ENCODE assay signal across 7 cellular contexts in genomic region chr16:75263963-75264445, GRCh38. TPM values are rescaled to one million over a fixed set of nuclear protein-coding genes. Genes with fewer than 3 reads are reported as not detected.
DNase-seq lines count a peak whose midpoint lies in the region; FAIRE-seq and TF ChIP-seq lines count a peak whose summit lies in the region.

No MANE protein-coding gene starts in this region.

- DNase-seq in HFFc6 (no peak), astrocyte of the cerebellum (ENCODE audit: low read depth) (no peak), kidney (peak; percentile 68), substantia nigra (lab: John Stamatoyannopoulos, UW) (peak in 7 of 49 donors; percentile 35 to 87 (median 59)), iPS-NIHi7 (ENCODE audit: extremely low spot score) (no peak), RKO (ENCODE audit: low spot score) (no peak)
- no peak for DNase-seq in activated T-helper 2 cell treated with anti-CD3 and anti-CD28 coated beads, Interferon-gamma antibody, Interleukin-2, Interleukin-4, amounts not matched to agents 10 μg/mL and 5 μg/mL and 100 μg/mL, durations not matched to agents 14 hours and 24 hours and 36 hours (ENCODE audit: low spot score)

- peak overlapping the region in 1 of 2 donors; percentile 95 for H3K9ac ChIP-seq in kidney (ENCODE audit: low read length in 2 of 2)

- TF ChIP-seq CTCF in HFFc6 (IDR thresholded peaks at IDR 0.05), result no peak
- no peak for TF ChIP-seq CTCF in astrocyte of the cerebellum (IDR thresholded peaks at IDR 0.05; ENCODE audit: low read depth, low read length, missing control alignments)
- TF ChIP-seq CTCF in kidney (IDR thresholded peaks at IDR 0.05; ENCODE audit: borderline replicate concordance, extremely low read depth, insufficient read depth), result no peak

- intact Hi-C loops in kidney (cut with DNase I), result no loop called here
- intact Hi-C loops in activated T-helper 2 cell treated with anti-CD3 and anti-CD28 coated beads, Interferon-gamma antibody, Interleukin-2, Interleukin-4, amounts not matched to agents 10 μg/mL and 5 μg/mL and 100 μg/mL, durations not matched to agents 14 hours and 24 hours and 36 hours (cut with micrococcal nuclease), result no loop called here

- H3K27ac ChIP-seq in kidney (ENCODE audit: low read depth in 2 of 2, low read length in 2 of 2) (peak overlapping the region; percentile 55 to 79), substantia nigra (ENCODE audit: low read depth, low read length, poor library complexity, severe bottlenecking) (peak overlapping the region; percentile 81)

- H3K9me3 ChIP-seq in kidney (ENCODE audit: control insufficient read depth in 1 of 2, low read length in 2 of 2), result no peaks in the 10 kb centered on the region

- H3K36me3 ChIP-seq in kidney (ENCODE audit: control insufficient read depth in 1 of 2, insufficient read depth in 2 of 2, low read length in 2 of 2), result no peaks in the 10 kb centered on the region

- H3K4me3 Mint-ChIP-seq in HFFc6, result peak overlapping the region; percentile 88
- no peak overlapping the region for H3K4me3 Mint-ChIP-seq in activated T-helper 2 cell treated with anti-CD3 and anti-CD28 coated beads, Interferon-gamma antibody, Interleukin-2, Interleukin-4, amounts not matched to agents 10 μg/mL and 5 μg/mL and 100 μg/mL, durations not matched to agents 14 hours and 24 hours and 36 hours (ENCODE audit: low read depth)

- H3K4me1 Mint-ChIP-seq in HFFc6 (ENCODE audit: low read depth), result peaks cover 57% of the 10 kb centered on the region
- H3K4me1 Mint-ChIP-seq in activated T-helper 2 cell treated with anti-CD3 and anti-CD28 coated beads, Interferon-gamma antibody, Interleukin-2, Interleukin-4, amounts not matched to agents 10 μg/mL and 5 μg/mL and 100 μg/mL, durations not matched to agents 14 hours and 24 hours and 36 hours (ENCODE audit: low read depth), result no peaks in the 10 kb centered on the region

- no peak for FAIRE-seq in kidney (lab: Jason Lieb, UNC)

- H3K36me3 Mint-ChIP-seq in HFFc6 (ENCODE audit: low read depth), result peaks cover 15% of the 10 kb centered on the region; the same call in 1 of the 2 replicates
- H3K36me3 Mint-ChIP-seq in activated T-helper 2 cell treated with anti-CD3 and anti-CD28 coated beads, Interferon-gamma antibody, Interleukin-2, Interleukin-4, amounts not matched to agents 10 μg/mL and 5 μg/mL and 100 μg/mL, durations not matched to agents 14 hours and 24 hours and 36 hours (ENCODE audit: low read depth), result no peaks in the 10 kb centered on the region

- peak overlapping the region; percentile 80 for H3K27ac Mint-ChIP-seq in HFFc6
- H3K27ac Mint-ChIP-seq in activated T-helper 2 cell treated with anti-CD3 and anti-CD28 coated beads, Interferon-gamma antibody, Interleukin-2, Interleukin-4, amounts not matched to agents 10 μg/mL and 5 μg/mL and 100 μg/mL, durations not matched to agents 14 hours and 24 hours and 36 hours, result no peak overlapping the region

- in situ Hi-C loops in astrocyte of the cerebellum (cut with HindIII; ENCODE audit: low sequenced_read_pairs), result no loop called here

- peak overlapping the region; percentile 98 for H3K4me3 ChIP-seq in astrocyte of the cerebellum (ENCODE audit: low read depth, low read length)
- H3K4me3 ChIP-seq in kidney (ENCODE audit: low read length in 2 of 2), result peak overlapping the region; percentile 78 to 84

- H3K27me3 Mint-ChIP-seq in HFFc6 (ENCODE audit: insufficient read depth), result no peaks in the 10 kb centered on the region; the same call in 1 of the 2 replicates
- peaks cover 35% of the 10 kb centered on the region for H3K27me3 Mint-ChIP-seq in activated T-helper 2 cell treated with anti-CD3 and anti-CD28 coated beads, Interferon-gamma antibody, Interleukin-2, Interleukin-4, amounts not matched to agents 10 μg/mL and 5 μg/mL and 100 μg/mL, durations not matched to agents 14 hours and 24 hours and 36 hours (ENCODE audit: low read depth)

- no peaks in the 10 kb centered on the region for H3K9me3 Mint-ChIP-seq in HFFc6
- H3K9me3 Mint-ChIP-seq in activated T-helper 2 cell treated with anti-CD3 and anti-CD28 coated beads, Interferon-gamma antibody, Interleukin-2, Interleukin-4, amounts not matched to agents 10 μg/mL and 5 μg/mL and 100 μg/mL, durations not matched to agents 14 hours and 24 hours and 36 hours, result no peaks in the 10 kb centered on the region

- peaks cover 40 to 41% of the 10 kb centered on the region in 2 donors for H3K4me1 ChIP-seq in kidney (ENCODE audit: control insufficient read depth in 1 of 2, insufficient read depth in 1 of 2, low read depth in 1 of 2, low read length in 2 of 2)

RNA-seq across cellular contexts. Expression of gene BCAR1, which starts 12.6 kb away (rescaled TPM):
- total RNA-seq in HFFc6 (2021; fragmentation: NEBNext Ultra II Directional; extraction: Animal tissue kit (Norgen Biotek cat#: 25700)), result 100 to 1,000 TPM; 126 to 148 (median 130) TPM
- total RNA-seq in kidney, result 123 TPM
- 69.1 TPM for polyA plus RNA-seq in kidney (ENCODE audit: insufficient read depth, low read depth, low replicate concordance)
- total RNA-seq in activated T-helper 2 cell treated with anti-CD3 and anti-CD28 coated beads, Interferon-gamma antibody, Interleukin-2, Interleukin-4, amounts not matched to agents 10 μg/mL and 5 μg/mL and 100 μg/mL, durations not matched to agents 14 hours and 24 hours and 36 hours, result 0.44 and 0.59 TPM in 2 replicates

RNA-seq across cellular contexts. Expression of gene CTRB1, which starts 45.2 kb away (rescaled TPM):
- total RNA-seq in HFFc6 (2021; fragmentation: NEBNext Ultra II Directional; extraction: Animal tissue kit (Norgen Biotek cat#: 25700)), result not detected
- not detected for total RNA-seq in kidney
- polyA plus RNA-seq in kidney (ENCODE audit: insufficient read depth, low read depth, low replicate concordance), result not detected
- not detected in 2 replicates for total RNA-seq in activated T-helper 2 cell treated with anti-CD3 and anti-CD28 coated beads, Interferon-gamma antibody, Interleukin-2, Interleukin-4, amounts not matched to agents 10 μg/mL and 5 μg/mL and 100 μg/mL, durations not matched to agents 14 hours and 24 hours and 36 hours

RNA-seq across cellular contexts. Expression of gene CTRB2, which starts 57.0 kb away (rescaled TPM):
- total RNA-seq in HFFc6 (2021; fragmentation: NEBNext Ultra II Directional; extraction: Animal tissue kit (Norgen Biotek cat#: 25700)), result not detected
- total RNA-seq in kidney, result not detected
- polyA plus RNA-seq in kidney (ENCODE audit: insufficient read depth, low read depth, low replicate concordance), result not detected
- total RNA-seq in activated T-helper 2 cell treated with anti-CD3 and anti-CD28 coated beads, Interferon-gamma antibody, Interleukin-2, Interleukin-4, amounts not matched to agents 10 μg/mL and 5 μg/mL and 100 μg/mL, durations not matched to agents 14 hours and 24 hours and 36 hours, result not detected in 2 replicates

Comparison
In these comparisons a context has a peak if more than half of its experiments do, and no peak if none do; other contexts are left out.
1. RNA of gene BCAR1, which starts 12.6 kb away (total RNA-seq): 126 to 148 TPM in HFFc6 and 123 TPM in kidney (single experiment); 0.44 to 0.59 TPM in activated T-helper 2 cell treated with anti-CD3 and anti-CD28 coated beads, Interferon-gamma antibody, Interleukin-2, Interleukin-4, amounts not matched to agents 10 μg/mL and 5 μg/mL and 100 μg/mL, durations not matched to agents 14 hours and 24 hours and 36 hours; every median in the first group is over 10 times any median in the second.